In the genomic region with DNA sequence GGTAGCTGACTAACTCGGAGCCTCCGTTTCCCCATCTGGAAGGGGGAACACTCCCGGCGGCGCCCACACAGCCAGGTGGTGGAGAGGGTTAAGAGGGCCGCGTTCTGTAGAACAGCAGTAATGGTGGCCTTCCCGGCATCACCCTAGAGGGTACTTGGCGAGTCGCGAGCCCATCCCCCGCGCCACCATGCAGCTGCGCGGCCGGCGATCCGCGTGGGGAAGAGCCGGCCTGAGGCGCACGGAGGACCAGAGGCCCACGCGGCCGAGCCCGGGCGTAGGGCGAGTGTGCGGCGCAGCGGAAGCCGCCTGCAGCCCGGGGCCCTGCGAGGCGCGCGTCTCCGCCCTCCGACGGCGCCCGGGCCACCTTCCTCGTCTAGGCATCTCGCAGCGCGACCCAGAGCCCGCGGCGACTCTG, we compare ENCODE assay signal across 7 cellular contexts. TPM values are rescaled to one million over a fixed set of nuclear protein-coding genes. Genes with fewer than 3 reads are reported as not detected.
A peak's percentile ranks its signal among the peaks of the same experiment; 100 is the strongest.
DNase-seq lines count a peak whose midpoint lies in the region; ATAC-seq and TF ChIP-seq lines count a peak whose summit lies in the region.

No MANE protein-coding gene starts in this region.

- H3K27ac ChIP-seq in OCI-LY7 (ENCODE audit: low read depth, low read length, poor library complexity, severe bottlenecking) (peak overlapping the region; percentile 75), skeletal muscle tissue (ENCODE audit: low read depth, low read length) (no peak overlapping the region)

- H3K4me3 ChIP-seq in OCI-LY7 (ENCODE audit: low read depth, low read length, poor library complexity, severe bottlenecking), result peak overlapping the region; percentile 95
- H3K4me3 ChIP-seq in skeletal muscle tissue (ENCODE audit: low read length in 3 of 3), result peak overlapping the region; percentile 80 to 83 (median 82)

- H3K27me3 ChIP-seq in skeletal muscle tissue (ENCODE audit: control insufficient read depth in 3 of 3, insufficient read depth in 3 of 3, low read length in 3 of 3), result no peaks in the 10 kb centered on the region

- H3K36me3 ChIP-seq in OCI-LY7 (ENCODE audit: insufficient read depth, low read length), result peaks cover 43% of the 10 kb centered on the region
- no peaks in the 10 kb centered on the region for H3K36me3 ChIP-seq in skeletal muscle tissue (ENCODE audit: control insufficient read depth in 3 of 3, insufficient read depth in 3 of 3, low read length in 3 of 3)

- H3K4me1 Mint-ChIP-seq in activated naive CD8-positive, alpha-beta T cell treated with anti-CD3 and anti-CD28 coated beads, Interleukin-2, amount 10 ng/mL, durations not matched to agents 7 days and 5 days, result peaks cover 32% of the 10 kb centered on the region

- ATAC-seq in GM18511 (IDR thresholded peaks at IDR 0.05; ENCODE audit: unreplicated experiment), result peak; percentile 51
- peak; percentile 41 for ATAC-seq in HG02610 (IDR thresholded peaks at IDR 0.05; ENCODE audit: unreplicated experiment)
- peak; percentile 75 for ATAC-seq in activated naive CD8-positive, alpha-beta T cell treated with anti-CD3 and anti-CD28 coated beads, Interleukin-2, amount 10 ng/mL, durations not matched to agents 7 days and 5 days (ENCODE audit: low read depth)

- H4K20me1 ChIP-seq in OCI-LY7 (ENCODE audit: insufficient read depth, low read length), result peaks cover 28% of the 10 kb centered on the region

- H3K4me1 ChIP-seq in OCI-LY7 (ENCODE audit: insufficient read depth, low read length, poor library complexity, severe bottlenecking), result peaks cover 45% of the 10 kb centered on the region
- peaks cover 27 to 40% (median 30%) of the 10 kb centered on the region in 3 donors for H3K4me1 ChIP-seq in skeletal muscle tissue (ENCODE audit: control insufficient read depth in 3 of 3, insufficient read depth in 3 of 3, low read length in 3 of 3)

- CTCF ChIA-PET in OCI-LY7 (lab: Charles Lee; ENCODE audit: unreplicated experiment), result interaction anchor here (0.6 kb wide), 1 partner anchor 29 kb away, joined by 3 read pairs; no protein-coding TSS in a partner anchor

- peak overlapping the region; percentile 88 for H3K27ac Mint-ChIP-seq in activated naive CD8-positive, alpha-beta T cell treated with anti-CD3 and anti-CD28 coated beads, Interleukin-2, amount 10 ng/mL, durations not matched to agents 7 days and 5 days

- BruUV-seq in OCI-LY7 (replicated peaks; lab: Mats Ljungman, UMichigan), result no TSS peak

- peak overlapping the region; percentile 69 to 77 (median 74) for H3K9ac ChIP-seq in skeletal muscle tissue (ENCODE audit: low read depth in 1 of 3, low read length in 3 of 3)

- TF ChIP-seq CTCF in OCI-LY7 (conservative IDR thresholded peaks at IDR 0.05; ENCODE audit: low read length), result no peak

- peak overlapping the region; percentile 95 for H3K4me3 Mint-ChIP-seq in activated naive CD8-positive, alpha-beta T cell treated with anti-CD3 and anti-CD28 coated beads, Interleukin-2, amount 10 ng/mL, durations not matched to agents 7 days and 5 days

- H3K79me2 ChIP-seq in OCI-LY7 (ENCODE audit: insufficient read depth, low read depth, low read length), result peaks cover 54% of the 10 kb centered on the region

- DNase-seq in OCI-LY7 (ENCODE audit: low spot score) (peak; percentile 76), hippocampal formation (lab: John Stamatoyannopoulos, UW) (peak; percentile 27 to 33), H4 (ENCODE audit: low spot score) (no peak)
- peak; percentile 75 for DNase-seq in activated naive CD8-positive, alpha-beta T cell treated with anti-CD3 and anti-CD28 coated beads, Interleukin-2, amount 10 ng/mL, durations not matched to agents 7 days and 5 days

- peak overlapping the region; percentile 38; the same call in 1 of the 2 replicates for H2AFZ ChIP-seq in OCI-LY7 (ENCODE audit: low read length)

- POLR2A ChIA-PET in OCI-LY7 (lab: Charles Lee), result interaction anchor here (0.6 to 1.6 kb wide), 4 partner anchors 9 to 736 kb away, joined by 3 to 5 read pairs (median 3); no protein-coding TSS in a partner anchor
- POLR2A ChIA-PET in activated naive CD8-positive, alpha-beta T cell treated with anti-CD3 and anti-CD28 coated beads, Interleukin-2, amount 10 ng/mL, durations not matched to agents 7 days and 5 days (lab: Charles Lee), result interaction anchor here (0.6 to 2.7 kb wide), 6 partner anchors 15 to 93 kb away, joined by 3 to 19 read pairs (median 6); a partner anchor contains a TSS

- peaks cover 10% of the 10 kb centered on the region for H3K36me3 Mint-ChIP-seq in activated naive CD8-positive, alpha-beta T cell treated with anti-CD3 and anti-CD28 coated beads, Interleukin-2, amount 10 ng/mL, durations not matched to agents 7 days and 5 days

- intact Hi-C loops in OCI-LY7 (cut with micrococcal nuclease; ENCODE audit: unreplicated experiment), result loop anchor here (2.0 kb wide), 1 partner anchor 91 kb away; a partner anchor contains a TSS

- no peaks in the 10 kb centered on the region for H3K9me3 Mint-ChIP-seq in activated naive CD8-positive, alpha-beta T cell treated with anti-CD3 and anti-CD28 coated beads, Interleukin-2, amount 10 ng/mL, durations not matched to agents 7 days and 5 days

- peak overlapping the region; percentile 98 for H3K4me2 ChIP-seq in OCI-LY7 (ENCODE audit: low read length)

- H3K27me3 Mint-ChIP-seq in activated naive CD8-positive, alpha-beta T cell treated with anti-CD3 and anti-CD28 coated beads, Interleukin-2, amount 10 ng/mL, durations not matched to agents 7 days and 5 days, result peaks cover 12% of the 10 kb centered on the region

- H3K9me3 ChIP-seq in OCI-LY7 (ENCODE audit: low read length) (no peaks in the 10 kb centered on the region), skeletal muscle tissue (ENCODE audit: control insufficient read depth in 3 of 3, low read length in 3 of 3) (no peaks in the 10 kb centered on the region)

- H3K9me2 ChIP-seq in OCI-LY7 (ENCODE audit: insufficient read depth, low read length), result no peaks in the 10 kb centered on the region

RNA-seq across cellular contexts. Expression of a gene that starts 0.5 kb away (rescaled TPM):
- total RNA-seq in OCI-LY7 (2014; rRNA removed; shearing (Covaris generic)), result 248 and 325 TPM in 2 replicates
- total RNA-seq in OCI-LY7 (2022) (386 and 415 TPM in 2 replicates), skeletal muscle tissue (67.8 TPM)
- total RNA-seq in activated naive CD8-positive, alpha-beta T cell treated with anti-CD3 and anti-CD28 coated beads, Interleukin-2, amount 10 ng/mL, durations not matched to agents 7 days and 5 days, result 100 to 1,000 TPM; 204 to 210 TPM
- total RNA-seq in H4 (2014; rRNA removed; shearing (Covaris generic)), result 404 and 447 TPM in 2 replicates
